Comparison of ENCODE assay signal across 29 cellular contexts in genomic region chr1:233983811-233984210, GRCh38.
"Had no signal": no experiment of that assay in that cellular context is flagged by ENCODE, and none has a peak within 500 bp of the region (broad histone marks: within the 10 kb centered on the region; RNA-seq: fewer than 3 reads in every experiment).

No MANE protein-coding gene starts in this region.

- H2AFZ ChIP-seq: parathyroid adenoma had no signal

- H3K27ac ChIP-seq: neutrophil, parathyroid adenoma, psoas muscle, skin epidermis, spleen, suprapubic skin, testis, tibial artery, transverse colon, upper lobe of right lung, uterus had no signal

- DNase-seq: naive thymus-derived CD8-positive, alpha-beta T cell; nephron progenitor cell; nucleus accumbens; posterior cingulate gyrus; psoas muscle; right cardiac atrium; spleen; stimulated activated CD4-positive, alpha-beta T cell treated with anti-CD3 and anti-CD28 coated beads, Interleukin-12 subunit alpha, Interleukin-12 subunit beta, amount 100 ng/mL, for 4 hours; stimulated activated CD4-positive, alpha-beta T cell treated with anti-CD3 and anti-CD28 coated beads, Interleukin-1b, Interleukin-23, amount 100 ng/mL, for 48 hours; stimulated activated CD4-positive, alpha-beta T cell treated with anti-CD3 and anti-CD28 coated beads, Interleukin-4, amount 100 ng/mL, for 1 hour; stimulated activated CD4-positive, alpha-beta T cell treated with anti-CD3 and anti-CD28 coated beads, Interleukin-4, amount 100 ng/mL, for 4 hours; stimulated activated CD8-positive, alpha-beta memory T cell treated with anti-CD3 and anti-CD28 coated beads, Interleukin-4, amount 100 ng/mL, for 48 hours; stimulated activated naive CD4-positive, alpha-beta T cell; stimulated activated naive CD8-positive, alpha-beta T cell treated with anti-CD3 and anti-CD28 coated beads, Interleukin-15, amount 100 ng/mL, for 72 hours; stimulated activated naive CD8-positive, alpha-beta T cell treated with anti-CD3 and anti-CD28 coated beads, Interleukin-15, Interleukin-2, amounts not matched to agents 100 U/mL and 50 U/mL, for 24 hours; substantia nigra; testis; tibial artery; transverse colon; upper lobe of right lung; uterus had no signal

- H3K79me2 ChIP-seq: parathyroid adenoma had no signal

- H3K9ac ChIP-seq: parathyroid adenoma had no signal

- H3K4me3 ChIP-seq: psoas muscle, skin epidermis, smooth muscle cell, spleen, suprapubic skin, testis, tibial artery, transverse colon, upper lobe of right lung, uterus had no signal

- H3K9me3 ChIP-seq: neutrophil, psoas muscle, spleen, suprapubic skin, testis, tibial artery, transverse colon, upper lobe of right lung, uterus had no signal

- H3K36me3 ChIP-seq: neutrophil, spleen, suprapubic skin, tibial artery, transverse colon, upper lobe of right lung, uterus had no signal

- H3K4me1 ChIP-seq: parathyroid adenoma, psoas muscle, spleen, suprapubic skin, testis, tibial artery, transverse colon, upper lobe of right lung, uterus had no signal

- H3K27me3 ChIP-seq: testis, tibial artery, upper lobe of right lung, uterus had no signal

- H3K4me2 ChIP-seq: smooth muscle cell had no signal

- ATAC-seq: naive thymus-derived CD8-positive, alpha-beta T cell; natural killer cell treated with Interleukin-12 subunit alpha and Interleukin-12 subunit beta and Interleukin-15 and Interleukin-18, amount 100 ng/mL, for 72 hours; psoas muscle; right cardiac atrium; sciatic nerve; stimulated activated memory B cell treated with anti-CD40 and anti-IgM and Interleukin-4, amounts not matched to agents 10 μg/mL and 1 μg/mL and 100 μg/mL, for 72 hours; stimulated activated naive CD8-positive, alpha-beta T cell treated with anti-CD3 and anti-CD28 coated beads, Interleukin-15, amount 100 ng/mL, for 72 hours; stimulated activated naive CD8-positive, alpha-beta T cell treated with anti-CD3 and anti-CD28 coated beads, Interleukin-15, Interleukin-2, amounts not matched to agents 100 U/mL and 50 U/mL, for 24 hours; upper lobe of right lung had no signal
